ENCODE assay signal across 11 cellular contexts in the genomic region with DNA sequence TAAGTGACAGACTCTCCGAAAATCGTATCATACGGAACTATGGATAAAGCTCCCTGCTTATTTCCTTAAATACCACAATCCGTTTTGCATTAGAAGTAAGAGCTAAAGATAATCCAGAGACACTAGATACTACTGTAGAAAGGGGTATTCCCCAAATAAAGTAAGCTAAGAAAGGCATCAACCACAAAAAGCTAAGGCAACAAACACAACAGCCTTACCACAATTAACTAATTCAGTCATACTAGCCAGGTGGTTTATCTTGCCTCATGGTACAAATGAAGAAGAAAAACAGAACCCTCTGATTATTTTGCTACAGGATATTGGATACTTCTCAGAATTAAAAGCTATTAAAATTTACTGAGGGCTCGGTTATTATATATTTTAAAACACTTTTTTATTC.
DNase-seq lines count a peak whose midpoint lies in the region; ATAC-seq and FAIRE-seq lines count a peak whose summit lies in the region.
"Had no signal": no experiment of that assay in that cellular context is flagged by ENCODE, and none has a peak within 500 bp of the region (broad histone marks: within the 10 kb centered on the region; RNA-seq: fewer than 3 reads in every experiment).

No MANE protein-coding gene starts in this region.

- DNase-seq in NAMALWA (ENCODE audit: low spot score) (peak; percentile 88), urothelium cell line (ENCODE audit: low spot score) (no peak), NCI-H187 treated with DMSO at 0.1 percent for 48 hours (lab: John Stamatoyannopoulos, UW) (no peak)
- no peak for DNase-seq in stimulated activated naive CD4-positive, alpha-beta T cell treated with Interleukin-2 at 50 U/mL for 16 hours (lab: John Stamatoyannopoulos, UW)
- DNase-seq in activated CD8-positive, alpha-beta memory T cell treated with anti-CD3 and anti-CD28 coated beads, Interleukin-2, amount 50 U/mL, for 4 hours, result no peak
- DNase-seq: RPMI8226 had no signal

- H3K27me3 ChIP-seq in BLaER1 treated with 17β-estradiol and CSF1 and Interleukin-3, amounts not matched to agents 10 nM and 100 nM, result no peaks in the 10 kb centered on the region
- H3K27me3 ChIP-seq: esophagus muscularis mucosa had no signal

- ATAC-seq in GM18909 (IDR thresholded peaks at IDR 0.05; ENCODE audit: poor library complexity, unreplicated experiment) (peak; percentile 88), HG02840 (IDR thresholded peaks at IDR 0.05; ENCODE audit: low FRiP score, unreplicated experiment) (peak; percentile 80)

- peak overlapping the region in 5 of 11 experiments; percentile 4 to 73 (median 24); a peak in 5 of 22 replicates for H3K9ac ChIP-seq in BLaER1 treated with 17β-estradiol and CSF1 and Interleukin-3, amounts not matched to agents 10 nM and 100 nM

- H3K4me1 ChIP-seq in BLaER1 treated with 17β-estradiol and CSF1 and Interleukin-3, amounts not matched to agents 10 nM and 100 nM, result peaks cover 44 to 83% (median 73%) of the 10 kb centered on the region in 10 experiments

- H3K4me3 ChIP-seq in BLaER1 treated with 17β-estradiol and CSF1 and Interleukin-3, amounts not matched to agents 10 nM and 100 nM, result peak overlapping the region in 2 of 10 experiments; percentile 16 to 49; a peak in 3 of 20 replicates
- H3K4me3 ChIP-seq: esophagus muscularis mucosa had no signal

- no peaks in the 10 kb centered on the region for H3K9me3 ChIP-seq in BLaER1 treated with 17β-estradiol and CSF1 and Interleukin-3, amounts not matched to agents 10 nM and 100 nM (replicated peaks in 1 of 11)
- H3K9me3 ChIP-seq: esophagus muscularis mucosa had no signal

- peak overlapping the region in 8 of 11 experiments; percentile 8 to 76 (median 54); a peak in 11 of 22 replicates for H3K27ac ChIP-seq in BLaER1 treated with 17β-estradiol and CSF1 and Interleukin-3, amounts not matched to agents 10 nM and 100 nM
- H3K27ac ChIP-seq: esophagus muscularis mucosa, HL-60 had no signal

- H4K20me1 ChIP-seq in BLaER1 treated with 17β-estradiol and CSF1 and Interleukin-3, amounts not matched to agents 10 nM and 100 nM, result peaks cover 79 to 100% (median 99%) of the 10 kb centered on the region in 11 experiments

- peak overlapping the region; percentile 61 to 91 (median 77) for H3K4me2 ChIP-seq in BLaER1 treated with 17β-estradiol and CSF1 and Interleukin-3, amounts not matched to agents 10 nM and 100 nM

- H3K36me3 ChIP-seq in BLaER1 treated with 17β-estradiol and CSF1 and Interleukin-3, amounts not matched to agents 10 nM and 100 nM, result peaks cover 0 to 3% (median 0%) of the 10 kb centered on the region in 11 experiments; a peak in 1 of 22 replicates
- H3K36me3 ChIP-seq: esophagus muscularis mucosa had no signal

- no peak for FAIRE-seq in urothelium cell line (lab: Jason Lieb, UNC)
